13 cellular contexts compared by ENCODE assay signal in genomic region chr6:122372647-122373046, GRCh38. TPM values are rescaled to one million over a fixed set of nuclear protein-coding genes. Genes with fewer than 3 reads are reported as not detected.
DNase-seq lines count a peak whose midpoint lies in the region; ATAC-seq, FAIRE-seq and TF ChIP-seq lines count a peak whose summit lies in the region.
"Had no signal": no experiment of that assay in that cellular context is flagged by ENCODE, and none has a peak within 500 bp of the region (broad histone marks: within the 10 kb centered on the region; RNA-seq: fewer than 3 reads in every experiment).

No MANE protein-coding gene starts in this region.

- DNase-seq in AG04450 (ENCODE audit: low read depth, low spot score) (no peak), HCT116 (ENCODE audit: low read depth, low spot score) (no peak), kidney glomerular epithelial cell (lab: John Stamatoyannopoulos, UW) (peak; percentile 9), spleen (no peak)
- no peak for DNase-seq in activated CD8-positive, alpha-beta memory T cell treated with anti-CD3 and anti-CD28 coated beads, Interleukin-2, amount 10 ng/mL, durations not matched to agents 7 days and 5 days
- DNase-seq: activated CD4-positive, alpha-beta T cell treated with anti-CD3 and anti-CD28 coated beads, Interleukin-2, amount 50 U/mL, for 48 hours; left colon; NCI-H146; SHP77 had no signal

- peaks cover 22% of the 10 kb centered on the region for H3K27me3 Mint-ChIP-seq in activated CD8-positive, alpha-beta memory T cell treated with anti-CD3 and anti-CD28 coated beads, Interleukin-2, amount 10 ng/mL, durations not matched to agents 7 days and 5 days

- peak; percentile 69 for TF ChIP-seq RAD21 in HCT116 (IDR thresholded peaks at IDR 0.05; ENCODE audit: low read depth)

- peak overlapping the region; percentile 55 for H2AFZ ChIP-seq in HCT116 (ENCODE audit: low read depth, low read length, poor library complexity, severe bottlenecking)

- RAD21 ChIA-PET in HCT116 (lab: Charles Lee; ENCODE audit: low non-redundant PET in 1 of 2, low total read pairs in 2 of 2, uncharacterized antibody in 2 of 2, unreplicated experiment in 2 of 2), result no interaction called here

- BruUV-seq in HCT116 (replicated peaks; lab: Mats Ljungman, UMichigan), result no TSS peak

- H3K36me3 Mint-ChIP-seq in activated CD8-positive, alpha-beta memory T cell treated with anti-CD3 and anti-CD28 coated beads, Interleukin-2, amount 10 ng/mL, durations not matched to agents 7 days and 5 days, result no peaks in the 10 kb centered on the region
- H3K36me3 Mint-ChIP-seq: activated naive CD8-positive, alpha-beta T cell had no signal

- H3K4me2 ChIP-seq in HCT116 (ENCODE audit: low read length), result no peak overlapping the region

- POLR2A ChIA-PET in AG04450 (lab: Yijun Ruan, JAX) (no interaction called here), HCT116 (lab: Charles Lee) (no interaction called here)

- H3K36me3 ChIP-seq in HCT116 (ENCODE audit: control insufficient read depth in 1 of 2, insufficient read depth in 2 of 2, low read length in 2 of 2), result no peaks in the 10 kb centered on the region
- H3K36me3 ChIP-seq in spleen, result no peaks in the 10 kb centered on the region

- no peaks in the 10 kb centered on the region for H4K20me1 ChIP-seq in HCT116 (ENCODE audit: insufficient read depth)

- 25 to 54% (median 37%) methylated on average over 2 of the region's 2 CpGs for WGBS in spleen, 5 donors

- TF ChIP-seq CTCF in AG04450 (IDR thresholded peaks at IDR 0.05; ENCODE audit: low read depth, low read length) (peak; percentile 30), HCT116 (IDR thresholded peaks at IDR 0.05 in 2 of 3, conservative IDR thresholded peaks at IDR 0.05 in 1 of 3; ENCODE audit: borderline replicate concordance in 1 of 3, insufficient read depth in 1 of 3, low read depth in 2 of 3, low read length in 2 of 3) (peak; percentile 23 to 57 (median 31); a peak in 4 of 6 replicates), spleen (IDR thresholded peaks at IDR 0.05 in 8 of 11, conservative IDR thresholded peaks at IDR 0.05 in 3 of 11) (no peak)

- H3K27ac ChIP-seq in AG04450 (ENCODE audit: low read depth, low read length), result no peak overlapping the region
- H3K27ac ChIP-seq in HCT116 (ENCODE audit: low read depth, low read length), result no peak overlapping the region
- no peak overlapping the region for H3K27ac ChIP-seq in spleen

- no peaks in the 10 kb centered on the region for H3K9me3 Mint-ChIP-seq in activated CD8-positive, alpha-beta memory T cell treated with anti-CD3 and anti-CD28 coated beads, Interleukin-2, amount 10 ng/mL, durations not matched to agents 7 days and 5 days (ENCODE audit: low read depth)

- no peaks in the 10 kb centered on the region for H3K9me3 ChIP-seq in AG04450 (ENCODE audit: control insufficient read depth, insufficient read depth, low read length)
- no peaks in the 10 kb centered on the region for H3K9me3 ChIP-seq in HCT116 (ENCODE audit: control insufficient read depth in 1 of 2, insufficient read depth in 1 of 2, low read depth in 1 of 2, low read length in 2 of 2)
- H3K9me3 ChIP-seq in spleen, result no peaks in the 10 kb centered on the region

- no peaks in the 10 kb centered on the region for H3K9me2 ChIP-seq in HCT116 (ENCODE audit: insufficient read depth)

- no peak overlapping the region for H3K27ac Mint-ChIP-seq in activated CD8-positive, alpha-beta memory T cell treated with anti-CD3 and anti-CD28 coated beads, Interleukin-2, amount 10 ng/mL, durations not matched to agents 7 days and 5 days
- H3K27ac Mint-ChIP-seq: activated naive CD8-positive, alpha-beta T cell had no signal

- no peaks in the 10 kb centered on the region for H3K79me2 ChIP-seq in HCT116 (ENCODE audit: insufficient read depth, low read length)

- H3K4me3 Mint-ChIP-seq in activated CD8-positive, alpha-beta memory T cell treated with anti-CD3 and anti-CD28 coated beads, Interleukin-2, amount 10 ng/mL, durations not matched to agents 7 days and 5 days, result no peak overlapping the region
- H3K4me3 Mint-ChIP-seq: activated naive CD8-positive, alpha-beta T cell had no signal

- H3K4me1 Mint-ChIP-seq in activated CD8-positive, alpha-beta memory T cell treated with anti-CD3 and anti-CD28 coated beads, Interleukin-2, amount 10 ng/mL, durations not matched to agents 7 days and 5 days, result no peaks in the 10 kb centered on the region

- CTCF ChIA-PET in AG04450 (lab: Charles Lee), result interaction anchor here (1.5 to 1.6 kb wide), 2 partner anchors 9 to 157 kb away, joined by 4 read pairs; no protein-coding TSS in a partner anchor
- CTCF ChIA-PET in HCT116 (lab: Charles Lee), result no interaction called here
- CTCF ChIA-PET in activated CD8-positive, alpha-beta memory T cell treated with anti-CD3 and anti-CD28 coated beads, Interleukin-2, amount 10 ng/mL, durations not matched to agents 7 days and 5 days (lab: Charles Lee), result no interaction called here

- FAIRE-seq in TTC549 (lab: Jason Lieb, UNC), result peak; percentile 29

- TF ChIP-seq POLR2A in HCT116 (IDR thresholded peaks at IDR 0.05; ENCODE audit: borderline replicate concordance, extremely low read depth, insufficient read depth, insufficient read length), result no peak
- TF ChIP-seq POLR2A in spleen (IDR thresholded peaks at IDR 0.05), result no peak

- peak; percentile 61; the same call in 1 of the 2 replicates for ATAC-seq in HCT116
- ATAC-seq in activated CD8-positive, alpha-beta memory T cell treated with anti-CD3 and anti-CD28 coated beads, Interleukin-2, amount 10 ng/mL, durations not matched to agents 7 days and 5 days, result no peak
- ATAC-seq in HG03108 (IDR thresholded peaks at IDR 0.05; ENCODE audit: unreplicated experiment), result no peak
- no peak for ATAC-seq in GM19452 (IDR thresholded peaks at IDR 0.05; ENCODE audit: unreplicated experiment)
- ATAC-seq: left colon had no signal

- intact Hi-C loops in HCT116 (cut with micrococcal nuclease) (loop anchor here (5.0 to 10.0 kb wide), 2 partner anchors 940 to 1318 kb away; no protein-coding TSS in a partner anchor), spleen (cut with DNase I; ENCODE audit: low total_unique reads) (no loop called here)

- H3K27me3 ChIP-seq in AG04450 (ENCODE audit: control insufficient read depth, insufficient read depth, low read length), result no peaks in the 10 kb centered on the region
- H3K27me3 ChIP-seq in HCT116 (ENCODE audit: insufficient read depth, low read length), result no peaks in the 10 kb centered on the region
- peaks cover 0 to 8% (median 0%) of the 10 kb centered on the region in 7 donors for H3K27me3 ChIP-seq in spleen (replicated peaks in 1 of 7)

- H3K9ac ChIP-seq in HCT116 (ENCODE audit: low read length), result no peak overlapping the region

- H3K4me3 ChIP-seq in AG04450 (ENCODE audit: low read depth, low read length) (no peak overlapping the region), HCT116 (replicated peaks in 1 of 2; ENCODE audit: low read depth in 1 of 2, low read length in 2 of 2) (no peak overlapping the region), spleen (no peak overlapping the region)

- H3K4me1 ChIP-seq in HCT116 (ENCODE audit: control insufficient read depth in 1 of 2, insufficient read depth in 2 of 2, low read length in 2 of 2) (no peaks in the 10 kb centered on the region), spleen (no peaks in the 10 kb centered on the region)

TF ChIP-seq in HCT116, 20 proteins besides CTCF, POLR2A, EP300 and RAD21:
- TF ChIP-seq EZH2phosphoT487 (IDR thresholded peaks at IDR 0.05; ENCODE audit: borderline replicate concordance) (no peak), ZNF274 (IDR thresholded peaks at IDR 0.05; ENCODE audit: low read depth, low read length) (no peak)
TF ChIP-seq in HCT116: peak in this region for 0.

RNA-seq across cellular contexts. Expression of gene HSF2, which starts 26.8 kb away (rescaled TPM):
- 26.7 and 34.4 TPM in 2 replicates for polyA plus RNA-seq in AG04450 (2011; rRNA removed)
- polyA minus RNA-seq in AG04450 (2011; rRNA and poly(A)+ RNA removed), result 16.6 and 24.6 TPM in 2 replicates
- total RNA-seq in HCT116 (2021; ENCODE audit: unreplicated experiment), result 19.8 TPM
- polyA plus RNA-seq in HCT116 (2012), result 19.1 and 20.9 TPM in 2 replicates
- 10 to 100 TPM in 5 of 7 donors, 1 to 10 TPM in 2; 7.5 to 18.2 (median 14.9) TPM for total RNA-seq in spleen
- polyA plus RNA-seq in spleen, result 10 to 100 TPM in 1 of 3 donors, 1 to 10 TPM in 2; 8.5 to 11.2 (median 9.4) TPM
- total RNA-seq in activated CD8-positive, alpha-beta memory T cell treated with anti-CD3 and anti-CD28 coated beads, Interleukin-2, amount 10 ng/mL, durations not matched to agents 7 days and 5 days, result 10 to 100 TPM; 15.1 to 15.9 TPM

Comparison
In these comparisons a context has a peak if more than half of its experiments do, and no peak if none do; other contexts are left out.
1. CTCF ChIP-seq: peak in AG04450 (single experiment) and HCT116 (3 of 3); none in spleen (0 of 11).